1 cellular context compared by ENCODE assay signal in genomic region chr1:8023995-8024313, GRCh38.
TF ChIP-seq lines count a peak whose summit lies in the region.

No MANE protein-coding gene starts in this region.

TF ChIP-seq in GM23338, 12 proteins besides CTCF, POLR2A, EP300 and RAD21 (continued from another document):
- TF ChIP-seq EZH2 (IDR thresholded peaks at IDR 0.05; ENCODE audit: low read depth, unreplicated experiment), result no peak
- TF ChIP-seq ZNF114 (CRISPR knock-in tag; IDR thresholded peaks at IDR 0.05), result no peak
- no peak for TF ChIP-seq ZNF331 (CRISPR knock-in tag; IDR thresholded peaks at IDR 0.05; ENCODE audit: low read depth)
- no peak for TF ChIP-seq EZH2phosphoT487 (IDR thresholded peaks at IDR 0.05; ENCODE audit: unreplicated experiment)
- no peak for TF ChIP-seq POLR2AphosphoS5 (IDR thresholded peaks at IDR 0.05; ENCODE audit: low read depth)
- TF ChIP-seq STAT1 (IDR thresholded peaks at IDR 0.05; ENCODE audit: unreplicated experiment), result no peak
- no peak for TF ChIP-seq REST (IDR thresholded peaks at IDR 0.05; ENCODE audit: unreplicated experiment)
- no peak for TF ChIP-seq ZNF462 (CRISPR knock-in tag; IDR thresholded peaks at IDR 0.05)
